Comparison of ENCODE assay signal across 10 cellular contexts in genomic region chr14:37888234-37888633, GRCh38.
"Had no signal": no experiment of that assay in that cellular context is flagged by ENCODE, and none has a peak within 500 bp of the region (broad histone marks: within the 10 kb centered on the region; RNA-seq: fewer than 3 reads in every experiment).

No MANE protein-coding gene starts in this region.

- H3K27ac ChIP-seq: GM23248 had no signal

- H2AFZ ChIP-seq: GM23248, GM23338 had no signal

- DNase-seq: GM23248, GOT3, H7, H9, HCEC 1CT, HFFc6 had no signal

- FAIRE-seq: H1, H54 had no signal

- H3K36me3 ChIP-seq: HAP-1 had no signal

- H3K9ac ChIP-seq: GM23248 had no signal

- H3K4me2 ChIP-seq: GM23338 had no signal

- H3K4me1 ChIP-seq: HAP-1 had no signal

- H3K9me3 ChIP-seq: HAP-1 had no signal

- H3K4me3 ChIP-seq: GM23248, GM23338, HAP-1 had no signal

- H3K27ac Mint-ChIP-seq: GM23338, H9, HFFc6 had no signal

- H3K4me3 Mint-ChIP-seq: GM23338, H9, HFFc6 had no signal
